In genomic region chr3:66106788-66107187, GRCh38 we compare ENCODE assay signal across 19 cellular contexts.
A peak's percentile ranks its signal among the peaks of the same experiment; 100 is the strongest.
DNase-seq lines count a peak whose midpoint lies in the region; ATAC-seq, FAIRE-seq and TF ChIP-seq lines count a peak whose summit lies in the region.
"Had no signal": no experiment of that assay in that cellular context is flagged by ENCODE, and none has a peak within 500 bp of the region (broad histone marks: within the 10 kb centered on the region; RNA-seq: fewer than 3 reads in every experiment).

No MANE protein-coding gene starts in this region.

- no peaks in the 10 kb centered on the region for H3K36me3 ChIP-seq in CD4-positive, CD25-positive, alpha-beta regulatory T cell (ENCODE audit: control insufficient read depth, insufficient read depth, low read length)
- H3K36me3 ChIP-seq in CD8-positive, alpha-beta memory T cell (ENCODE audit: insufficient read depth, low read length): no peaks in the 10 kb centered on the region
- H3K36me3 ChIP-seq: upper lobe of right lung had no signal

- peak in 1 of 3 donors; percentile 36 for DNase-seq in CD4-positive, CD25-positive, alpha-beta regulatory T cell
- DNase-seq in endothelial cell (ENCODE audit: low spot score): no peak
- no peak for DNase-seq in RCC 7860 (ENCODE audit: low spot score)
- DNase-seq in CD8-positive, alpha-beta memory T cell: no peak
- DNase-seq in HuH-7.5 (ENCODE audit: low spot score): no peak
- DNase-seq in kidney glomerular epithelial cell (lab: John Stamatoyannopoulos, UW): no peak
- DNase-seq: activated CD4-positive, alpha-beta T cell treated with anti-CD3 and anti-CD28 coated beads for 36 hours; head of caudate nucleus; kidney; NCI-H1105 treated with DMSO at 0.1 percent for 48 hours; NCI-H2171 treated with DMSO at 0.1 percent for 48 hours; Right ventricle myocardium superior; stimulated activated naive B cell treated with anti-CD40 and anti-IgM and Interleukin-4, amounts not matched to agents 10 μg/mL and 1 μg/mL and 100 μg/mL, for 72 hours; T-helper 9 cell; upper lobe of right lung had no signal

- H3K9me3 ChIP-seq in CD4-positive, CD25-positive, alpha-beta regulatory T cell (ENCODE audit: control insufficient read depth in 2 of 2, low read length in 2 of 2): no peaks in the 10 kb centered on the region
- no peaks in the 10 kb centered on the region for H3K9me3 ChIP-seq in CD8-positive, alpha-beta memory T cell (ENCODE audit: low read length)
- H3K9me3 ChIP-seq: upper lobe of right lung had no signal

- no peaks in the 10 kb centered on the region for H3K9me3 Mint-ChIP-seq in CD4-positive, CD25-positive, alpha-beta regulatory T cell
- H3K9me3 Mint-ChIP-seq in endothelial cell (ENCODE audit: unreplicated experiment): no peaks in the 10 kb centered on the region
- H3K9me3 Mint-ChIP-seq in CD8-positive, alpha-beta memory T cell: peaks cover 0 to 4% (median 0%) of the 10 kb centered on the region in 5 donors
- H3K9me3 Mint-ChIP-seq: central memory CD8-positive, alpha-beta T cell had no signal

- H3K27me3 Mint-ChIP-seq in CD4-positive, CD25-positive, alpha-beta regulatory T cell: no peaks in the 10 kb centered on the region
- H3K27me3 Mint-ChIP-seq in endothelial cell (ENCODE audit: unreplicated experiment): peaks cover 5% of the 10 kb centered on the region
- H3K27me3 Mint-ChIP-seq in CD8-positive, alpha-beta memory T cell: peaks cover 13 to 15% of the 10 kb centered on the region in 2 donors

- ATAC-seq in CD4-positive, CD25-positive, alpha-beta regulatory T cell (ENCODE audit: low read depth in 2 of 2): no peak
- ATAC-seq in GM18867 (IDR thresholded peaks at IDR 0.05; ENCODE audit: unreplicated experiment): peak; percentile 73
- ATAC-seq in HG03442 (IDR thresholded peaks at IDR 0.05; ENCODE audit: unreplicated experiment): peak; percentile 58
- ATAC-seq: activated CD4-positive, alpha-beta T cell treated with anti-CD3 and anti-CD28 coated beads for 36 hours; stimulated activated naive B cell treated with anti-CD40 and anti-IgM and Interleukin-4, amounts not matched to agents 10 μg/mL and 1 μg/mL and 100 μg/mL, for 72 hours; upper lobe of right lung had no signal

- H3K4me3 Mint-ChIP-seq in CD4-positive, CD25-positive, alpha-beta regulatory T cell: no peak overlapping the region
- no peak overlapping the region for H3K4me3 Mint-ChIP-seq in endothelial cell (ENCODE audit: unreplicated experiment)
- H3K4me3 Mint-ChIP-seq in CD8-positive, alpha-beta memory T cell: no peak overlapping the region
- H3K4me3 Mint-ChIP-seq: activated CD4-positive, alpha-beta T cell treated with anti-CD3 and anti-CD28 coated beads for 36 hours; central memory CD8-positive, alpha-beta T cell; IgD-negative memory B cell; stimulated activated naive B cell treated with anti-CD40 and anti-IgM and Interleukin-4, amounts not matched to agents 10 μg/mL and 1 μg/mL and 100 μg/mL, for 72 hours had no signal

- H3K36me3 Mint-ChIP-seq in CD4-positive, CD25-positive, alpha-beta regulatory T cell: no peaks in the 10 kb centered on the region
- H3K36me3 Mint-ChIP-seq in endothelial cell (ENCODE audit: low read depth, unreplicated experiment): no peaks in the 10 kb centered on the region
- H3K36me3 Mint-ChIP-seq in CD8-positive, alpha-beta memory T cell: no peaks in the 10 kb centered on the region
- H3K36me3 Mint-ChIP-seq: IgD-negative memory B cell; stimulated activated naive B cell treated with anti-CD40 and anti-IgM and Interleukin-4, amounts not matched to agents 10 μg/mL and 1 μg/mL and 100 μg/mL, for 72 hours had no signal

- no peak for TF ChIP-seq CTCF in endothelial cell (IDR thresholded peaks at IDR 0.05; ENCODE audit: unreplicated experiment)

- H3K4me1 ChIP-seq in CD4-positive, CD25-positive, alpha-beta regulatory T cell (ENCODE audit: control insufficient read depth, insufficient read depth, low read length, poor library complexity, severe bottlenecking): no peaks in the 10 kb centered on the region
- no peaks in the 10 kb centered on the region for H3K4me1 ChIP-seq in CD8-positive, alpha-beta memory T cell (ENCODE audit: insufficient read depth, low read length)
- H3K4me1 ChIP-seq: upper lobe of right lung had no signal

- CTCF ChIA-PET in CD8-positive, alpha-beta memory T cell (lab: Charles Lee): no interaction called here

- no peak for FAIRE-seq in RCC 7860 (lab: Jason Lieb, UNC)
- FAIRE-seq: kidney had no signal

- peaks cover 0 to 3% (median 0%) of the 10 kb centered on the region in 4 donors for H3K4me1 Mint-ChIP-seq in CD4-positive, CD25-positive, alpha-beta regulatory T cell
- H3K4me1 Mint-ChIP-seq in endothelial cell (ENCODE audit: unreplicated experiment): peaks cover 29% of the 10 kb centered on the region
- H3K4me1 Mint-ChIP-seq in CD8-positive, alpha-beta memory T cell: no peaks in the 10 kb centered on the region
- H3K4me1 Mint-ChIP-seq: activated CD4-positive, alpha-beta T cell treated with anti-CD3 and anti-CD28 coated beads for 36 hours; central memory CD8-positive, alpha-beta T cell; IgD-negative memory B cell; stimulated activated naive B cell treated with anti-CD40 and anti-IgM and Interleukin-4, amounts not matched to agents 10 μg/mL and 1 μg/mL and 100 μg/mL, for 72 hours had no signal

- H3K4me3 ChIP-seq in CD4-positive, CD25-positive, alpha-beta regulatory T cell (ENCODE audit: low read depth, low read length): no peak overlapping the region
- H3K4me3 ChIP-seq in CD8-positive, alpha-beta memory T cell (ENCODE audit: low read length): no peak overlapping the region
- H3K4me3 ChIP-seq: upper lobe of right lung had no signal

- H3K27me3 ChIP-seq in CD4-positive, CD25-positive, alpha-beta regulatory T cell (ENCODE audit: control insufficient read depth, insufficient read depth, low read length): peaks cover 3% of the 10 kb centered on the region
- no peaks in the 10 kb centered on the region for H3K27me3 ChIP-seq in CD8-positive, alpha-beta memory T cell (ENCODE audit: insufficient read depth, low read length, poor library complexity, severe bottlenecking)
- H3K27me3 ChIP-seq: upper lobe of right lung had no signal

- POLR2A ChIA-PET in CD8-positive, alpha-beta memory T cell (lab: Charles Lee): no interaction called here

- H3K27ac Mint-ChIP-seq in CD4-positive, CD25-positive, alpha-beta regulatory T cell: peak overlapping the region in 2 of 3 donors; percentile 67 to 73
- H3K27ac Mint-ChIP-seq in endothelial cell (ENCODE audit: unreplicated experiment): peak overlapping the region; percentile 92
- no peak overlapping the region for H3K27ac Mint-ChIP-seq in CD8-positive, alpha-beta memory T cell
- H3K27ac Mint-ChIP-seq: activated CD4-positive, alpha-beta T cell treated with anti-CD3 and anti-CD28 coated beads for 36 hours; IgD-negative memory B cell; stimulated activated naive B cell treated with anti-CD40 and anti-IgM and Interleukin-4, amounts not matched to agents 10 μg/mL and 1 μg/mL and 100 μg/mL, for 72 hours had no signal

- no peak overlapping the region for H3K27ac ChIP-seq in CD4-positive, CD25-positive, alpha-beta regulatory T cell (ENCODE audit: insufficient read depth, low read length, poor library complexity, severe bottlenecking)
- no peak overlapping the region for H3K27ac ChIP-seq in CD8-positive, alpha-beta memory T cell (ENCODE audit: low read depth, low read length)
- H3K27ac ChIP-seq: upper lobe of right lung had no signal

Comparison
In these comparisons a context has a peak if more than half of its experiments do, and no peak if none do; other contexts are left out.
1. ATAC-seq: peak in GM18867 (single experiment) and HG03442 (single experiment); none in CD4-positive, CD25-positive, alpha-beta regulatory T cell (0 of 2).
2. H3K27ac Mint-ChIP-seq: peak in CD4-positive, CD25-positive, alpha-beta regulatory T cell (2 of 3) and endothelial cell (single experiment); none in CD8-positive, alpha-beta memory T cell (0 of 8).